In genomic region chr21:36664678-36665022, GRCh38 we compare ENCODE assay signal across 1 cellular context.
TF ChIP-seq lines count a peak whose summit lies in the region.

No MANE protein-coding gene starts in this region.

TF ChIP-seq in GM23338, 12 proteins besides CTCF, POLR2A, EP300 and RAD21:
- no peak for TF ChIP-seq POLR2AphosphoS5 (IDR thresholded peaks at IDR 0.05; ENCODE audit: low read depth)
